Comparison of ENCODE assay signal across 1 cellular context in genomic region chr17:8464941-8465340, GRCh38.
A peak's percentile ranks its signal among the peaks of the same experiment; 100 is the strongest.
TF ChIP-seq lines count a peak whose summit lies in the region.

No MANE protein-coding gene starts in this region.

TF ChIP-seq in HepG2, 621 proteins besides CTCF, POLR2A, EP300 and RAD21 (continued from another document):
- TF ChIP-seq ZBTB46 (CRISPR knock-in tag; IDR thresholded peaks at IDR 0.05; ENCODE audit: borderline replicate concordance) (no peak), MBD4 (IDR thresholded peaks at IDR 0.05; ENCODE audit: borderline replicate concordance, low read length) (no peak), GLI4 (CRISPR knock-in tag; IDR thresholded peaks at IDR 0.05; ENCODE audit: borderline replicate concordance) (no peak), GMEB2 (CRISPR knock-in tag; IDR thresholded peaks at IDR 0.05; ENCODE audit: low read depth) (no peak), ZNF782 (CRISPR knock-in tag; IDR thresholded peaks at IDR 0.05; ENCODE audit: borderline replicate concordance) (no peak), SALL1 (CRISPR knock-in tag; IDR thresholded peaks at IDR 0.05) (0 out of 2 replicates have a peak, but pooled peaks have one; percentile 25), THRA (CRISPR knock-in tag; IDR thresholded peaks at IDR 0.05; ENCODE audit: borderline replicate concordance) (0 out of 2 replicates have a peak, but pooled peaks have one; percentile 22), GATAD1 (CRISPR knock-in tag; IDR thresholded peaks at IDR 0.05) (no peak), FOXK2 (IDR thresholded peaks at IDR 0.05) (no peak), ZNF709 (CRISPR knock-in tag; IDR thresholded peaks at IDR 0.05) (no peak), ZFYVE20 (CRISPR knock-in tag; IDR thresholded peaks at IDR 0.05; ENCODE audit: borderline replicate concordance, low read depth) (no peak), RERE (CRISPR knock-in tag; IDR thresholded peaks at IDR 0.05; ENCODE audit: low read depth) (no peak), SIX4 (CRISPR knock-in tag; IDR thresholded peaks at IDR 0.05) (no peak), TOE1 (CRISPR knock-in tag; IDR thresholded peaks at IDR 0.05) (no peak), RORA (CRISPR knock-in tag; IDR thresholded peaks at IDR 0.05) (no peak), ZNF687 (CRISPR knock-in tag; IDR thresholded peaks at IDR 0.05) (peak; percentile 54; the same call in 1 of the 2 replicates), AGO1 (IDR thresholded peaks at IDR 0.05; ENCODE audit: low read depth, low read length, poor library complexity, severe bottlenecking) (no peak)
